ENCODE assay signal across 24 cellular contexts in genomic region chr1:20372676-20373075, GRCh38.
"Had no signal": no experiment of that assay in that cellular context is flagged by ENCODE, and none has a peak within 500 bp of the region (broad histone marks: within the 10 kb centered on the region; RNA-seq: fewer than 3 reads in every experiment).

No MANE protein-coding gene starts in this region.

- ATAC-seq: K562 had no signal

- H3K27ac Mint-ChIP-seq: IgD-negative memory B cell had no signal

- H3K4me2 ChIP-seq: KMS-11 had no signal

- H3K36me3 Mint-ChIP-seq: IgD-negative memory B cell had no signal

- H3K27ac ChIP-seq: HL-60, KMS-11, SJSA1, SK-N-MC had no signal

- DNase-seq: Kasumi-1, MM.1S, NCI-H1092 treated with DMSO at 0.1 percent for 48 hours, NCI-H1436, NCI-H187, NCI-H2029, NCI-H2081 treated with DMSO at 0.1 percent for 48 hours, NCI-H2171, NCI-H226, NCI-H446, NCI-H510A, NCI-H524 treated with DMSO at 0.1 percent for 48 hours, NCI-H69, NCI-H774, OCI-M1, Right ventricle myocardium superior, RPMI8226, SIG-M5 had no signal

- H3K4me3 ChIP-seq: K562, SJSA1, SK-N-MC had no signal

- H3K9ac ChIP-seq: KMS-11 had no signal

- H3K9me3 ChIP-seq: SJSA1 had no signal

- H3K9me3 Mint-ChIP-seq: IgD-negative memory B cell had no signal

- H3K36me3 ChIP-seq: SJSA1 had no signal
